11 cellular contexts compared by ENCODE assay signal in the genomic region with DNA sequence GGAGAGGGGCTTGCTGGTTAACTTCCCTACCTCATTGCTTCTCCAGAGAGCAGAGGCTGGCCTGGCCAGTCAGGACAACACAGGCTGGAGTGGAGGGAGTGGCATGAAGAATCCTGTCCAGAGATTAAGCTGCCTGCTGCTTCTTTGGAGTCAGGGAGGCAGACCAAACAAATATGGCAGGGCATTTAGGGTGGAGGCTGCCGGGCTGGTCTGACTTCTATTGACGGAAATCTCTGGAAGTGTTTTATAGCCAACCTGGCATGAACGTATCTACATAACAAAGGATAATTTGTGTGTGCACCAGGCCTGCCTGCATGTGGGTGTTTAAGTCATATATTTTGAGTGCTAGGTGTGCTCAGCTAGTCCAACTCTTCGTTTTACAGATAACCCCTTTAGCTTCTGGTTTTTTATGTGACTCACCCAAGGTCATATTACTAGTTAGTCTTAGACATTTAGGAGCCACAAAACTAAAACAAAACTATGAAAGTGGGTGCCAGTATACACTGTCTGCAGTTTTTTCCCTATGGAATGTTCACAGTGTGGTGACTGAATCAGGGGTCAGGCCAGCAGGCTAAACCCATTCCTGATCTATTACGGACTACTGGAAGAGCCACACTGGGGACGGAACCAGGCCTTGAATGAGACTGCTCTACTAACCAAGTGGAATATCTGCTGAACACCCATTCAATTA. TPM values are rescaled to one million over a fixed set of nuclear protein-coding genes. Genes with fewer than 3 reads are reported as not detected.
DNase-seq lines count a peak whose midpoint lies in the region; ATAC-seq, FAIRE-seq and TF ChIP-seq lines count a peak whose summit lies in the region.
"Had no signal": no experiment of that assay in that cellular context is flagged by ENCODE, and none has a peak within 500 bp of the region (broad histone marks: within the 10 kb centered on the region; RNA-seq: fewer than 3 reads in every experiment).

No MANE protein-coding gene starts in this region.

- H3K4me3 ChIP-seq in retinal pigment epithelial cell (ENCODE audit: low read length) = peak overlapping the region; percentile 7
- no peak overlapping the region for H3K4me3 ChIP-seq in A673 (ENCODE audit: low read depth, low read length, poor library complexity, severe bottlenecking)

- no peaks in the 10 kb centered on the region for H3K9me3 ChIP-seq in A673 (ENCODE audit: low read depth, low read length, poor library complexity, severe bottlenecking)

- no peaks in the 10 kb centered on the region for H3K9me3 Mint-ChIP-seq in Calu3 (ENCODE audit: low read depth, unreplicated experiment)
- H3K9me3 Mint-ChIP-seq: activated T-helper 2 cell treated with anti-CD3 and anti-CD28 coated beads, Interferon-gamma antibody, Interleukin-2, Interleukin-4, amounts not matched to agents 10 μg/mL and 5 μg/mL and 100 μg/mL, durations not matched to agents 14 hours and 24 hours and 36 hours had no signal

- intact Hi-C loops in Calu3 (cut with micrococcal nuclease; ENCODE audit: unreplicated experiment) = no loop called here
- intact Hi-C loops in A673 (cut with micrococcal nuclease; ENCODE audit: unreplicated experiment) = no loop called here
- intact Hi-C loops in head of caudate nucleus (cut with DNase I) = no loop called here

- peak overlapping the region; percentile 24 for H3K4me3 Mint-ChIP-seq in Calu3 (ENCODE audit: low read depth, unreplicated experiment)

- H3K27ac Mint-ChIP-seq in Calu3 (ENCODE audit: unreplicated experiment) = no peak overlapping the region
- H3K27ac Mint-ChIP-seq: activated T-helper 2 cell treated with anti-CD3 and anti-CD28 coated beads, Interferon-gamma antibody, Interleukin-2, Interleukin-4, amounts not matched to agents 10 μg/mL and 5 μg/mL and 100 μg/mL, durations not matched to agents 14 hours and 24 hours and 36 hours had no signal

- CTCF ChIA-PET in Calu3 (lab: Charles Lee) = no interaction called here
- CTCF ChIA-PET in A673 (lab: Charles Lee) = no interaction called here

- no peak overlapping the region for H3K27ac ChIP-seq in A673 (ENCODE audit: low read depth, low read length, poor library complexity, severe bottlenecking)
- H3K27ac ChIP-seq: VCaP had no signal

- H3K36me3 ChIP-seq in A673 (ENCODE audit: insufficient read depth, low read length, poor library complexity, severe bottlenecking) = no peaks in the 10 kb centered on the region

- TF ChIP-seq CTCF in Calu3 (IDR thresholded peaks at IDR 0.05; ENCODE audit: unreplicated experiment) (no peak), retinal pigment epithelial cell (conservative IDR thresholded peaks at IDR 0.05; ENCODE audit: low read depth, low read length) (no peak), A673 (conservative IDR thresholded peaks at IDR 0.05; ENCODE audit: low read depth, low read length) (no peak)

- peaks cover 77% of the 10 kb centered on the region for H3K36me3 Mint-ChIP-seq in Calu3 (ENCODE audit: insufficient read depth, unreplicated experiment)

- H3K27me3 ChIP-seq in A673 (replicated peaks; ENCODE audit: insufficient read depth, low read depth, low read length, poor library complexity) = no peaks in the 10 kb centered on the region

- H3K4me1 Mint-ChIP-seq in Calu3 (ENCODE audit: low read depth, unreplicated experiment) = peaks cover 52% of the 10 kb centered on the region

- POLR2A ChIA-PET in A673 (lab: Charles Lee; ENCODE audit: low non-redundant PET) = no interaction called here

- no peaks in the 10 kb centered on the region for H3K27me3 Mint-ChIP-seq in Calu3 (ENCODE audit: unreplicated experiment)

- peaks cover 15% of the 10 kb centered on the region for H3K4me1 ChIP-seq in A673 (ENCODE audit: insufficient read depth, low read length, poor library complexity, severe bottlenecking)

- DNase-seq in Calu3 = no peak
- DNase-seq in RCC 7860 (ENCODE audit: low spot score) = peak; percentile 79
- DNase-seq in retinal pigment epithelial cell (ENCODE audit: low read depth) = no peak
- no peak for DNase-seq in hypothalamus (lab: John Stamatoyannopoulos, UW)
- no peak for DNase-seq in A673 (ENCODE audit: low spot score)
- no peak for DNase-seq in UCSD-AML1 (lab: John Stamatoyannopoulos, UW; ENCODE audit: unreplicated experiment)
- no peak for DNase-seq in head of caudate nucleus
- DNase-seq: stimulated activated CD4-positive, alpha-beta T cell treated with anti-CD3 and anti-CD28 coated beads, Interleukin-2, amount 100 ng/mL, for 48 hours had no signal

- ATAC-seq in esophagus mucosa = peak; percentile 37

- peak; percentile 74 for FAIRE-seq in RCC 7860 (lab: Jason Lieb, UNC)

- BruUV-seq in Calu3 (replicated peaks; lab: Mats Ljungman, UMichigan) (no TSS peak), A673 (replicated peaks; lab: Mats Ljungman, UMichigan) (no TSS peak)

RNA-seq across cellular contexts. Expression of a gene that starts 5.5 kb away (rescaled TPM):
- total RNA-seq in Calu3 (2022) (82.6 and 84.7 TPM in 2 replicates), esophagus mucosa (38.1 TPM), A673 (2021) (50.5 and 53.0 TPM in 2 replicates)
